In the genomic region with DNA sequence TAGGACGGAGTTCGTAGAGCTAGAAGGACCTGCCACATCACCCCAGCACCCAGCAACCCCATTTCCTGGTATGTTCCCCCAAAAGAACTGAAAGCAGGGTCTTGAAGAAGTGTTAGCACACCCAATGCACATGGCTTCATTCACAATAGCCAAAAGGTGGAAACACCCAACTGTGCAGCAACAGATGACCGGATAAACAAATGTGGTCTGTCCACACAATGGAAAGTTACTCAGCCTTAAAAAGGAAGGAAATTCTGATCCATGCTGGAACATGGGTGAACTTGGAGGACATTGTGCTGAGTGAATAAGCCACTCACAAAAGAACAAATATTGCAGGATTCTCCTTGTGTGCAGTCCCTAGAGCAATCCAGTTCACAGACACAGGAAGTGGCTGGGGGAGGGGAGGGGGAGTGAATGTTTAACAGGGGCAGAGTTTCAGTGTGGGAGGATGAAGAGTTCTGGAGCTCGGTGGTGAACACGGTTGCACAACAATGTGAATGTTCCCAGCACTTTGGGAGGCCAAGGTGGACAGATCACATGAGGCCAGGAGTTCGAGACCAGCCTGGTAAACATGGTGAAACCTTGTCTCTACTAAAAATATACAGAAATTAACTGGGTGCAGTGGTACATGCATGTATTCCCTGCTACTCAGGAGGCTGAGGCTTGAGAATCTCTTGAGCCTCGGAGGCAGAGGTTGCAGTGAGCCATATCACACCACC, we compare ENCODE assay signal across 12 cellular contexts.
A peak's percentile ranks its signal among the peaks of the same experiment; 100 is the strongest.
DNase-seq lines count a peak whose midpoint lies in the region; FAIRE-seq and TF ChIP-seq lines count a peak whose summit lies in the region.
"Had no signal": no experiment of that assay in that cellular context is flagged by ENCODE, and none has a peak within 500 bp of the region (broad histone marks: within the 10 kb centered on the region; RNA-seq: fewer than 3 reads in every experiment).

No MANE protein-coding gene starts in this region.

- H3K9ac ChIP-seq in neural progenitor cell: no peak overlapping the region

- peaks cover 12% of the 10 kb centered on the region for H3K27me3 Mint-ChIP-seq in neural progenitor cell (ENCODE audit: insufficient read depth, low read depth)
- H3K27me3 Mint-ChIP-seq in activated T-helper 1 cell treated with anti-CD3 and anti-CD28 coated beads, Interleukin-12 subunit alpha, Interleukin-12 subunit beta, Interleukin-2, Interleukin-4 antibody, amounts not matched to agents 30 ng/mL and 10 ng/mL and 1 ng/mL, durations not matched to agents 14 hours and 24 hours and 36 hours (ENCODE audit: insufficient read depth): peaks cover 4% of the 10 kb centered on the region

- H3K27ac ChIP-seq in neural progenitor cell: no peak overlapping the region
- H3K27ac ChIP-seq: prostate gland had no signal

- H3K4me3 Mint-ChIP-seq in neural progenitor cell: no peak overlapping the region
- H3K4me3 Mint-ChIP-seq in activated T-helper 1 cell treated with anti-CD3 and anti-CD28 coated beads, Interleukin-12 subunit alpha, Interleukin-12 subunit beta, Interleukin-2, Interleukin-4 antibody, amounts not matched to agents 30 ng/mL and 10 ng/mL and 1 ng/mL, durations not matched to agents 14 hours and 24 hours and 36 hours: no peak overlapping the region
- H3K4me3 Mint-ChIP-seq: activated T-helper 17 cell treated with anti-CD3 and anti-CD28 coated beads, Interleukin-2, amount 50 U/mL, for 72 hours; T-helper 17 cell had no signal

- H3K36me3 ChIP-seq in bronchial epithelial cell (ENCODE audit: control insufficient read depth, insufficient read depth, low read length) (no peaks in the 10 kb centered on the region), neural progenitor cell (no peaks in the 10 kb centered on the region)
- H3K36me3 ChIP-seq: prostate gland had no signal

- TF ChIP-seq CTCF in bronchial epithelial cell (IDR thresholded peaks at IDR 0.05; ENCODE audit: insufficient read depth, low read length, severe bottlenecking): no peak
- TF ChIP-seq CTCF in neural progenitor cell (IDR thresholded peaks at IDR 0.05): no peak

- no peaks in the 10 kb centered on the region for H3K9me3 ChIP-seq in neural progenitor cell (ENCODE audit: low read depth)
- H3K9me3 ChIP-seq: prostate gland had no signal

- no peak overlapping the region for H3K4me3 ChIP-seq in bronchial epithelial cell (ENCODE audit: low read depth, low read length)
- H3K4me3 ChIP-seq in neural progenitor cell: no peak overlapping the region
- H3K4me3 ChIP-seq: prostate gland had no signal

- peaks cover 49% of the 10 kb centered on the region for H3K4me1 Mint-ChIP-seq in neural progenitor cell
- H3K4me1 Mint-ChIP-seq in activated T-helper 1 cell treated with anti-CD3 and anti-CD28 coated beads, Interleukin-12 subunit alpha, Interleukin-12 subunit beta, Interleukin-2, Interleukin-4 antibody, amounts not matched to agents 30 ng/mL and 10 ng/mL and 1 ng/mL, durations not matched to agents 14 hours and 24 hours and 36 hours (ENCODE audit: low read depth): peaks cover 6% of the 10 kb centered on the region

- no peaks in the 10 kb centered on the region for H4K20me1 ChIP-seq in neural progenitor cell (ENCODE audit: low read depth)

- peaks cover 8% of the 10 kb centered on the region for H3K9me3 Mint-ChIP-seq in neural progenitor cell
- H3K9me3 Mint-ChIP-seq in activated T-helper 1 cell treated with anti-CD3 and anti-CD28 coated beads, Interleukin-12 subunit alpha, Interleukin-12 subunit beta, Interleukin-2, Interleukin-4 antibody, amounts not matched to agents 30 ng/mL and 10 ng/mL and 1 ng/mL, durations not matched to agents 14 hours and 24 hours and 36 hours: no peaks in the 10 kb centered on the region
- H3K9me3 Mint-ChIP-seq: activated T-helper 17 cell treated with anti-CD3 and anti-CD28 coated beads, Interleukin-2, amount 50 U/mL, for 72 hours had no signal

- no peaks in the 10 kb centered on the region for H3F3A ChIP-seq in neural progenitor cell (ENCODE audit: low read depth)

- H3K36me3 Mint-ChIP-seq in neural progenitor cell: no peaks in the 10 kb centered on the region
- H3K36me3 Mint-ChIP-seq in activated T-helper 1 cell treated with anti-CD3 and anti-CD28 coated beads, Interleukin-12 subunit alpha, Interleukin-12 subunit beta, Interleukin-2, Interleukin-4 antibody, amounts not matched to agents 30 ng/mL and 10 ng/mL and 1 ng/mL, durations not matched to agents 14 hours and 24 hours and 36 hours (ENCODE audit: low read depth): no peaks in the 10 kb centered on the region

- DNase-seq in GM19239 (ENCODE audit: insufficient read length, low spot score) (no peak), HTR-8/SVneo (ENCODE audit: insufficient read length, low spot score) (no peak), bronchial epithelial cell (ENCODE audit: low read depth) (no peak), neural progenitor cell (ENCODE audit: low spot score) (no peak), NCI-H1436 treated with DMSO at 0.1 percent for 48 hours (lab: John Stamatoyannopoulos, UW) (no peak), hippocampal formation (lab: John Stamatoyannopoulos, UW) (no peak)
- no peak for DNase-seq in activated T-helper 1 cell treated with anti-CD3 and anti-CD28 coated beads, Interleukin-12 subunit alpha, Interleukin-12 subunit beta, Interleukin-2, Interleukin-4 antibody, amounts not matched to agents 30 ng/mL and 10 ng/mL and 1 ng/mL, durations not matched to agents 14 hours and 24 hours and 36 hours (ENCODE audit: low spot score)
- DNase-seq: effector CD8-positive, alpha-beta T cell; NCI-H2227 treated with DMSO at 0.1 percent for 48 hours; T-helper 17 cell had no signal

- FAIRE-seq in GM19239 (lab: Jason Lieb, UNC) (peak; percentile 84), HTR-8/SVneo (lab: Jason Lieb, UNC) (peak; percentile 59), bronchial epithelial cell (lab: Jason Lieb, UNC) (peak; percentile 32)

- no peaks in the 10 kb centered on the region for H3K79me2 ChIP-seq in neural progenitor cell (ENCODE audit: low read depth)

- H2AFZ ChIP-seq in neural progenitor cell (replicated peaks): no peak overlapping the region

- H3K27ac Mint-ChIP-seq in neural progenitor cell: peak overlapping the region; percentile 29
- H3K27ac Mint-ChIP-seq in activated T-helper 1 cell treated with anti-CD3 and anti-CD28 coated beads, Interleukin-12 subunit alpha, Interleukin-12 subunit beta, Interleukin-2, Interleukin-4 antibody, amounts not matched to agents 30 ng/mL and 10 ng/mL and 1 ng/mL, durations not matched to agents 14 hours and 24 hours and 36 hours: no peak overlapping the region
- H3K27ac Mint-ChIP-seq: activated T-helper 17 cell treated with anti-CD3 and anti-CD28 coated beads, Interleukin-2, amount 50 U/mL, for 72 hours; T-helper 17 cell had no signal

- H3K27me3 ChIP-seq in bronchial epithelial cell (ENCODE audit: control insufficient read depth, insufficient read depth, low read length) (no peaks in the 10 kb centered on the region), neural progenitor cell (no peaks in the 10 kb centered on the region)

- H3K4me2 ChIP-seq in neural progenitor cell: no peak overlapping the region

- peaks cover 7% of the 10 kb centered on the region for H3K4me1 ChIP-seq in neural progenitor cell
- H3K4me1 ChIP-seq: prostate gland had no signal

- intact Hi-C loops in activated T-helper 1 cell treated with anti-CD3 and anti-CD28 coated beads, Interleukin-12 subunit alpha, Interleukin-12 subunit beta, Interleukin-2, Interleukin-4 antibody, amounts not matched to agents 30 ng/mL and 10 ng/mL and 1 ng/mL, durations not matched to agents 14 hours and 24 hours and 36 hours (cut with micrococcal nuclease): no loop called here
